3 cellular contexts compared by ENCODE assay signal in the genomic region with DNA sequence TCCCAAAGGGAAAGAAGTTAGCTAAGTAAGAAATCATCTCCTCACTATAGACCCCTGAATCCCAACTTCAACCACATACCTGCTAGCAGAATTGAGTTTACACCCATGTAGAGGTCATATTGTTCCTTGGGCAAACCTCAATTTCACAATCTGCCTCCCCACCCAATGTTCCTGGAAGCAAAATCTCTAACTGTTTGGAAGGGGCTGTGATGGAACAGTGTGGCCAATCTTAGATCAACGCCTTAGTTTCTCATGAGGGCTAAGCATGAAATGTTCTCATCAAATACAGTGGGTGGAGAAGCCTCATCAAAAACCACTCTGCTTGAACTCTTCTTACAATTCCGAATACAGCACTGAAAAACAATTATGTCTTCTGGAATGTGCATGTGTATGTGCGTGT.
"Had no signal": no experiment of that assay in that cellular context is flagged by ENCODE, and none has a peak within 500 bp of the region (broad histone marks: within the 10 kb centered on the region; RNA-seq: fewer than 3 reads in every experiment).

No MANE protein-coding gene starts in this region.

- ATAC-seq: GM12878 had no signal

- H3K4me3 ChIP-seq: GM12878 had no signal

- DNase-seq: GDM1, GF-D8 had no signal
